Comparison of ENCODE assay signal across 23 cellular contexts in the genomic region with DNA sequence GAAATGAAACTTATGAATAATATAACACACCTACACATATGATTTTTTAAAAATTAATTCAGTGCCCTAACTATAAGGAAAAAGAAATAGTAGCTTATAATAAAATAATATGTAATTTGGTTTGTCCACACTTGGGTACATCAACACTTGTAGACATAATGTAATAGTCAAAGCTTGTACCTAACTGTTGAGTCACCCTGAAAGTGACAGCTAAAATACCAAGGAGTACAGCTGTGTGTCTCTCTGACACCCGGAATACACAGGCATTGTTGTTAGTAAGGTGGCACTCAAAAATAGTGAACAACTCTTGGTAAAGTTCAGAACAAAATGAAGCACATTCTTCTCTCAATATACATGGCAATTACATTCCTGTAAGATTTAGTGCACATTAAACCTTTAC.
DNase-seq lines count a peak whose midpoint lies in the region; ATAC-seq and TF ChIP-seq lines count a peak whose summit lies in the region.
"Had no signal": no experiment of that assay in that cellular context is flagged by ENCODE, and none has a peak within 500 bp of the region (broad histone marks: within the 10 kb centered on the region; RNA-seq: fewer than 3 reads in every experiment).

No MANE protein-coding gene starts in this region.

- H3K4me3 ChIP-seq in GM23338: no peak overlapping the region
- H3K4me3 ChIP-seq: dorsolateral prefrontal cortex, GM23248 had no signal

- no peaks in the 10 kb centered on the region for H3K9me2 ChIP-seq in GM23338 (ENCODE audit: insufficient read depth)

- H3K27ac ChIP-seq in GM23338 (ENCODE audit: low read depth): no peak overlapping the region
- H3K27ac ChIP-seq: dorsolateral prefrontal cortex, GM23248 had no signal

- H3K36me3 Mint-ChIP-seq in GM23338 (ENCODE audit: low read depth): no peaks in the 10 kb centered on the region
- H3K36me3 Mint-ChIP-seq: activated naive CD4-positive, alpha-beta T cell treated with anti-CD3 and anti-CD28 coated beads, Interleukin-2, amount 50 U/mL, for 72 hours; CD4-positive, alpha-beta memory T cell; naive B cell; WTC11 had no signal

- H3K27me3 Mint-ChIP-seq in GM23338 (ENCODE audit: insufficient read depth, low read depth, poor library complexity): peaks cover 4% of the 10 kb centered on the region
- H3K27me3 Mint-ChIP-seq: activated CD4-positive, alpha-beta T cell treated with anti-CD3 and anti-CD28 coated beads, Interleukin-2, amount 10 ng/mL, durations not matched to agents 24 days and 14 days had no signal

- peak; percentile 68 for ATAC-seq in GM18508 (IDR thresholded peaks at IDR 0.05; ENCODE audit: insufficient read depth, unreplicated experiment)
- peak; percentile 82 for ATAC-seq in HG02852 (IDR thresholded peaks at IDR 0.05; ENCODE audit: unreplicated experiment)
- no peak for ATAC-seq in GM23338
- ATAC-seq: activated naive CD4-positive, alpha-beta T cell treated with anti-CD3 and anti-CD28 coated beads, Interleukin-2, amount 50 U/mL, for 72 hours; right cardiac atrium; stimulated activated naive CD8-positive, alpha-beta T cell treated with anti-CD3 and anti-CD28 coated beads, Interleukin-15, amount 100 ng/mL, for 72 hours; WTC11 had no signal

- no peaks in the 10 kb centered on the region for H4K20me1 ChIP-seq in GM23338 (replicated peaks; ENCODE audit: insufficient read depth)

- no peak overlapping the region for H3K4me3 Mint-ChIP-seq in GM23338
- H3K4me3 Mint-ChIP-seq: activated CD4-positive, alpha-beta T cell treated with anti-CD3 and anti-CD28 coated beads, Interleukin-2, amount 10 ng/mL, durations not matched to agents 24 days and 14 days; CD4-positive, alpha-beta memory T cell; naive B cell; stimulated activated naive CD8-positive, alpha-beta T cell treated with anti-CD3 and anti-CD28 coated beads, Interleukin-15, amount 100 ng/mL, for 72 hours; WTC11 had no signal

- peaks cover 9% of the 10 kb centered on the region; the same call in 2 of the 3 replicates for H3K4me1 Mint-ChIP-seq in GM23338
- H3K4me1 Mint-ChIP-seq: activated CD4-positive, alpha-beta T cell treated with anti-CD3 and anti-CD28 coated beads, Interleukin-2, amount 10 ng/mL, durations not matched to agents 24 days and 14 days; CD4-positive, alpha-beta memory T cell; naive B cell; stimulated activated naive CD8-positive, alpha-beta T cell treated with anti-CD3 and anti-CD28 coated beads, Interleukin-15, amount 100 ng/mL, for 72 hours had no signal

- no peaks in the 10 kb centered on the region for H3K36me3 ChIP-seq in GM23338 (ENCODE audit: insufficient read depth)

- TF ChIP-seq CTCF in GM20000 (IDR thresholded peaks at IDR 0.05; ENCODE audit: extremely low read depth, missing control alignments): no peak
- no peak for TF ChIP-seq CTCF in GM23338 (conservative IDR thresholded peaks at IDR 0.05; ENCODE audit: low read depth in 2 of 2)

- peak; percentile 12 for DNase-seq in GM20000 (ENCODE audit: low spot score)
- DNase-seq in NCI-H460 (ENCODE audit: extremely low read depth, low read depth): peak; percentile 14
- DNase-seq in NCI-H1694 (lab: John Stamatoyannopoulos, UW): no peak
- no peak for DNase-seq in NCI-H2107 (lab: John Stamatoyannopoulos, UW)
- DNase-seq in GM23338 (ENCODE audit: low spot score): no peak
- no peak for DNase-seq in activated effector memory CD4-positive, alpha-beta T cell treated with anti-CD3 and anti-CD28 coated beads, Interleukin-2, amount 50 U/mL, for 16 hours
- DNase-seq: activated CD4-positive, alpha-beta T cell treated with anti-CD3 and anti-CD28 coated beads, Interleukin-2, amount 10 ng/mL, durations not matched to agents 24 days and 14 days; amygdala; CD4-positive, alpha-beta memory T cell; foreskin melanocyte; GM23248; kidney glomerular epithelial cell; naive B cell; NCI-H146; NCI-H510A treated with DMSO at 0.1 percent for 48 hours; right cardiac atrium; stimulated activated CD8-positive, alpha-beta memory T cell treated with anti-CD3 and anti-CD28 coated beads, Interleukin-4, amount 100 ng/mL, for 48 hours; stimulated activated naive CD8-positive, alpha-beta T cell treated with anti-CD3 and anti-CD28 coated beads, Interleukin-15, amount 100 ng/mL, for 72 hours had no signal

- no peaks in the 10 kb centered on the region for H3K9me3 Mint-ChIP-seq in GM23338
- H3K9me3 Mint-ChIP-seq: activated CD4-positive, alpha-beta T cell treated with anti-CD3 and anti-CD28 coated beads, Interleukin-2, amount 10 ng/mL, durations not matched to agents 24 days and 14 days; activated naive CD4-positive, alpha-beta T cell treated with anti-CD3 and anti-CD28 coated beads, Interleukin-2, amount 50 U/mL, for 72 hours; CD4-positive, alpha-beta memory T cell; naive B cell; stimulated activated naive CD8-positive, alpha-beta T cell treated with anti-CD3 and anti-CD28 coated beads, Interleukin-15, amount 100 ng/mL, for 72 hours; WTC11 had no signal

- H3K4me2 ChIP-seq in GM23338: no peak overlapping the region

- H3K27me3 ChIP-seq in GM23338 (ENCODE audit: insufficient read depth): no peaks in the 10 kb centered on the region

- H3K79me2 ChIP-seq in GM23338 (replicated peaks; ENCODE audit: insufficient read depth): no peaks in the 10 kb centered on the region

- no peak overlapping the region for H2AFZ ChIP-seq in GM23338
- H2AFZ ChIP-seq: GM23248 had no signal

- no peaks in the 10 kb centered on the region for H3K4me1 ChIP-seq in GM23338 (ENCODE audit: insufficient read depth)

- H3K27ac Mint-ChIP-seq in GM23338: no peak overlapping the region
- H3K27ac Mint-ChIP-seq: activated CD4-positive, alpha-beta T cell treated with anti-CD3 and anti-CD28 coated beads, Interleukin-2, amount 10 ng/mL, durations not matched to agents 24 days and 14 days; activated naive CD4-positive, alpha-beta T cell treated with anti-CD3 and anti-CD28 coated beads, Interleukin-2, amount 50 U/mL, for 72 hours; CD4-positive, alpha-beta memory T cell; naive B cell; WTC11 had no signal

- H3F3A ChIP-seq in GM23338 (replicated peaks; ENCODE audit: low read depth): no peaks in the 10 kb centered on the region

TF ChIP-seq in GM23338, 12 proteins besides CTCF, POLR2A, EP300 and RAD21 (continues in another document):
- no peak for TF ChIP-seq NANOG (IDR thresholded peaks at IDR 0.05; ENCODE audit: borderline replicate concordance)
- TF ChIP-seq ZNF331 (CRISPR knock-in tag; IDR thresholded peaks at IDR 0.05; ENCODE audit: low read depth): no peak
- TF ChIP-seq, protein P1, sequence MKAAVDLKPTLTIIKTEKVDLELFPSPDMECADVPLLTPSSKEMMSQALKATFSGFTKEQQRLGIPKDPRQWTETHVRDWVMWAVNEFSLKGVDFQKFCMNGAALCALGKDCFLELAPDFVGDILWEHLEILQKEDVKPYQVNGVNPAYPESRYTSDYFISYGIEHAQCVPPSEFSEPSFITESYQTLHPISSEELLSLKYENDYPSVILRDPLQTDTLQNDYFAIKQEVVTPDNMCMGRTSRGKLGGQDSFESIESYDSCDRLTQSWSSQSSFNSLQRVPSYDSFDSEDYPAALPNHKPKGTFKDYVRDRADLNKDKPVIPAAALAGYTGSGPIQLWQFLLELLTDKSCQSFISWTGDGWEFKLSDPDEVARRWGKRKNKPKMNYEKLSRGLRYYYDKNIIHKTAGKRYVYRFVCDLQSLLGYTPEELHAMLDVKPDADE (IDR thresholded peaks at IDR 0.05): no peak
- TF ChIP-seq POLR2AphosphoS5 (IDR thresholded peaks at IDR 0.05; ENCODE audit: low read depth): no peak
- TF ChIP-seq STAT1 (IDR thresholded peaks at IDR 0.05; ENCODE audit: unreplicated experiment): no peak
- no peak for TF ChIP-seq ZNF114 (CRISPR knock-in tag; IDR thresholded peaks at IDR 0.05)
- TF ChIP-seq EZH2phosphoT487 (IDR thresholded peaks at IDR 0.05; ENCODE audit: unreplicated experiment): no peak
- TF ChIP-seq, protein P2, sequence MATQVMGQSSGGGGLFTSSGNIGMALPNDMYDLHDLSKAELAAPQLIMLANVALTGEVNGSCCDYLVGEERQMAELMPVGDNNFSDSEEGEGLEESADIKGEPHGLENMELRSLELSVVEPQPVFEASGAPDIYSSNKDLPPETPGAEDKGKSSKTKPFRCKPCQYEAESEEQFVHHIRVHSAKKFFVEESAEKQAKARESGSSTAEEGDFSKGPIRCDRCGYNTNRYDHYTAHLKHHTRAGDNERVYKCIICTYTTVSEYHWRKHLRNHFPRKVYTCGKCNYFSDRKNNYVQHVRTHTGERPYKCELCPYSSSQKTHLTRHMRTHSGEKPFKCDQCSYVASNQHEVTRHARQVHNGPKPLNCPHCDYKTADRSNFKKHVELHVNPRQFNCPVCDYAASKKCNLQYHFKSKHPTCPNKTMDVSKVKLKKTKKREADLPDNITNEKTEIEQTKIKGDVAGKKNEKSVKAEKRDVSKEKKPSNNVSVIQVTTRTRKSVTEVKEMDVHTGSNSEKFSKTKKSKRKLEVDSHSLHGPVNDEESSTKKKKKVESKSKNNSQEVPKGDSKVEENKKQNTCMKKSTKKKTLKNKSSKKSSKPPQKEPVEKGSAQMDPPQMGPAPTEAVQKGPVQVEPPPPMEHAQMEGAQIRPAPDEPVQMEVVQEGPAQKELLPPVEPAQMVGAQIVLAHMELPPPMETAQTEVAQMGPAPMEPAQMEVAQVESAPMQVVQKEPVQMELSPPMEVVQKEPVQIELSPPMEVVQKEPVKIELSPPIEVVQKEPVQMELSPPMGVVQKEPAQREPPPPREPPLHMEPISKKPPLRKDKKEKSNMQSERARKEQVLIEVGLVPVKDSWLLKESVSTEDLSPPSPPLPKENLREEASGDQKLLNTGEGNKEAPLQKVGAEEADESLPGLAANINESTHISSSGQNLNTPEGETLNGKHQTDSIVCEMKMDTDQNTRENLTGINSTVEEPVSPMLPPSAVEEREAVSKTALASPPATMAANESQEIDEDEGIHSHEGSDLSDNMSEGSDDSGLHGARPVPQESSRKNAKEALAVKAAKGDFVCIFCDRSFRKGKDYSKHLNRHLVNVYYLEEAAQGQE (IDR thresholded peaks at IDR 0.05; ENCODE audit: unreplicated experiment): no peak
- no peak for TF ChIP-seq JUNB (IDR thresholded peaks at IDR 0.05; ENCODE audit: unreplicated experiment)

Comparison
In these comparisons a context has a peak if more than half of its experiments do, and no peak if none do; other contexts are left out.
1. DNase-seq: peak in GM20000 (single experiment) and NCI-H460 (single experiment); none in NCI-H1694 (single experiment), NCI-H2107 (single experiment), GM23338 (single experiment) and activated effector memory CD4-positive, alpha-beta T cell treated with anti-CD3 and anti-CD28 coated beads, Interleukin-2, amount 50 U/mL, for 16 hours (single experiment).